ENCODE assay signal across 18 cellular contexts in genomic region chr2:69162121-69162520, GRCh38.
A peak's percentile ranks its signal among the peaks of the same experiment; 100 is the strongest.
DNase-seq lines count a peak whose midpoint lies in the region; ATAC-seq, FAIRE-seq and TF ChIP-seq lines count a peak whose summit lies in the region.
"Had no signal": no experiment of that assay in that cellular context is flagged by ENCODE, and none has a peak within 500 bp of the region (broad histone marks: within the 10 kb centered on the region; RNA-seq: fewer than 3 reads in every experiment).

No MANE protein-coding gene starts in this region.

- H2BK120ac ChIP-seq in IMR-90 (ENCODE audit: low read depth, low read length), result peak overlapping the region; percentile 97; the same call in 1 of the 2 replicates

- H3K4ac ChIP-seq in IMR-90 (ENCODE audit: low read depth, low read length), result peak overlapping the region; percentile 25; the same call in 1 of the 2 replicates

- peak overlapping the region; percentile 56; the same call in 1 of the 2 replicates for H4K91ac ChIP-seq in IMR-90 (ENCODE audit: insufficient read depth, low read depth, low read length)

- no peak for FAIRE-seq in A549 (lab: Jason Lieb, UNC)

- no peak overlapping the region for H3K9ac ChIP-seq in IMR-90 (ENCODE audit: low read depth, low read length)

- H2BK5ac ChIP-seq in IMR-90 (ENCODE audit: low read depth, low read length, poor library complexity, severe bottlenecking), result peak overlapping the region; percentile 84

- no peak for TF ChIP-seq POLR2A in A549 (IDR thresholded peaks at IDR 0.05; ENCODE audit: low read length)
- no peak for TF ChIP-seq POLR2A in IMR-90 (IDR thresholded peaks at IDR 0.05; ENCODE audit: low read depth, low read length)
- no peak for TF ChIP-seq POLR2A in sigmoid colon (IDR thresholded peaks at IDR 0.05)

- H3K4me1 ChIP-seq in A549, result peaks cover 49% of the 10 kb centered on the region
- H3K4me1 ChIP-seq in IMR-90 (ENCODE audit: control insufficient read depth, insufficient read depth, low read length), result peaks cover 21% of the 10 kb centered on the region
- H3K4me1 ChIP-seq in sigmoid colon, result peaks cover 0 to 56% (median 32%) of the 10 kb centered on the region in 4 donors

- H3K36me3 ChIP-seq in IMR-90 (ENCODE audit: control insufficient read depth, insufficient read depth, low read length) (peaks cover 37% of the 10 kb centered on the region), sigmoid colon (no peaks in the 10 kb centered on the region)

- H2AFZ ChIP-seq in IMR-90 (replicated peaks; ENCODE audit: low read length, poor library complexity), result no peak overlapping the region

- TF ChIP-seq RAD21 in A549 (conservative IDR thresholded peaks at IDR 0.05 in 1 of 2, IDR thresholded peaks at IDR 0.05 in 1 of 2) (no peak), IMR-90 (IDR thresholded peaks at IDR 0.05; ENCODE audit: low read length) (no peak)

- no TSS peak for BruUV-seq in IMR-90 (replicated peaks; lab: Mats Ljungman, UMichigan)

- dilution Hi-C loops in IMR-90 (cut with HindIII; ENCODE audit: low sequenced_read_pairs, unreplicated experiment), result no loop called here

- H3K56ac ChIP-seq in IMR-90 (ENCODE audit: extremely low read depth, insufficient read depth, low read length), result no peak overlapping the region

- H3K9me3 ChIP-seq in A549, result no peaks in the 10 kb centered on the region
- H3K9me3 ChIP-seq in IMR-90 (ENCODE audit: control insufficient read depth, insufficient read depth, low read length), result no peaks in the 10 kb centered on the region
- H3K9me3 ChIP-seq in sigmoid colon, result no peaks in the 10 kb centered on the region

- H2BK20ac ChIP-seq in IMR-90 (ENCODE audit: low read depth, low read length), result peak overlapping the region; percentile 87; the same call in 1 of the 2 replicates

- intact Hi-C loops in IMR-90 (cut with micrococcal nuclease), result loop anchor here (2.0 kb wide), 1 partner anchor 145 kb away; no protein-coding TSS in a partner anchor
- intact Hi-C loops in sigmoid colon (cut with DNase I), result loop anchor here (5.0 kb wide), 1 partner anchor 145 kb away; no protein-coding TSS in a partner anchor

- POLR2A ChIA-PET in A549 (lab: Yijun Ruan, JAX) (interaction anchor here (1.7 kb wide), 1 partner anchor 79 kb away, joined by 5 read pairs; no protein-coding TSS in a partner anchor), IMR-90 (lab: Charles Lee; ENCODE audit: unreplicated experiment) (interaction anchor here (0.7 kb wide), 1 partner anchor 15 kb away, joined by 3 read pairs; no protein-coding TSS in a partner anchor)

- peak overlapping the region; percentile 11; the same call in 1 of the 2 replicates for H3K18ac ChIP-seq in IMR-90 (ENCODE audit: low read depth, low read length)

- H2BK15ac ChIP-seq in IMR-90 (ENCODE audit: low read depth, low read length), result peak overlapping the region; percentile 72

- H4K5ac ChIP-seq in IMR-90 (ENCODE audit: low read depth, low read length), result peak overlapping the region; percentile 15; the same call in 1 of the 2 replicates

- peak overlapping the region; percentile 36; the same call in 1 of the 2 replicates for H3K23ac ChIP-seq in IMR-90 (ENCODE audit: low read depth, low read length)

- in situ Hi-C loops in IMR-90 (cut with MboI; ENCODE audit: low sequenced_read_pairs), result no loop called here

- H3K4me2 ChIP-seq in A549, result peak overlapping the region; percentile 68
- H3K4me2 ChIP-seq in IMR-90 (ENCODE audit: low read depth, low read length), result no peak overlapping the region

- H3K27ac ChIP-seq in A549, result peak overlapping the region; percentile 74 to 84
- no peak overlapping the region for H3K27ac ChIP-seq in IMR-90 (ENCODE audit: insufficient read depth, low read length)
- H3K27ac ChIP-seq in sigmoid colon, result peak overlapping the region in 3 of 4 donors; percentile 61 to 82 (median 76)

- H3K4me3 ChIP-seq in A549 (no peak overlapping the region), IMR-90 (ENCODE audit: insufficient read depth, low read depth, low read length) (no peak overlapping the region), fibroblast of villous mesenchyme (ENCODE audit: low read depth, low read length) (no peak overlapping the region), sigmoid colon (no peak overlapping the region)

- CTCF ChIA-PET in A549 (lab: Yijun Ruan, JAX), result interaction anchor here (0.8 to 1.7 kb wide), 3 partner anchors 15 to 146 kb away, joined by 3 read pairs; no protein-coding TSS in a partner anchor
- CTCF ChIA-PET in IMR-90 (lab: Yijun Ruan, JAX), result no interaction called here

- no peaks in the 10 kb centered on the region for H3K27me3 ChIP-seq in IMR-90 (ENCODE audit: control insufficient read depth, insufficient read depth, low read length)
- no peaks in the 10 kb centered on the region for H3K27me3 ChIP-seq in sigmoid colon

- H2AK9ac ChIP-seq in IMR-90 (replicated peaks; ENCODE audit: low read depth, low read length, poor library complexity), result no peak overlapping the region

- H3K14ac ChIP-seq in IMR-90 (replicated peaks; ENCODE audit: low read depth, low read length), result peak overlapping the region; percentile 72

- no peak for DNase-seq in A549 (ENCODE audit: low read depth in 1 of 2, low spot score in 1 of 2)
- no peak for DNase-seq in IMR-90
- peak; percentile 93 for DNase-seq in fibroblast of villous mesenchyme (ENCODE audit: low read depth)
- DNase-seq in sigmoid colon, result no peak
- no peak for DNase-seq in AML-193 (lab: John Stamatoyannopoulos, UW)
- DNase-seq in stimulated activated CD4-positive, alpha-beta T cell treated with anti-CD3 and anti-CD28 coated beads, Interleukin-1b, Interleukin-23, amount 100 ng/mL, for 48 hours, result no peak
- DNase-seq: activated CD4-positive, alpha-beta T cell treated with anti-CD3 and anti-CD28 coated beads, Interleukin-2, amount 10 ng/mL, durations not matched to agents 24 days and 14 days; CD4-positive, CD25-positive, alpha-beta regulatory T cell; DMS79 treated with DMSO at 0.1 percent for 48 hours; foreskin fibroblast; kidney glomerular epithelial cell; NCI-H187; NCI-H446 treated with DMSO at 0.1 percent for 48 hours; nucleus accumbens; right cardiac atrium; stimulated activated CD4-positive, alpha-beta T cell treated with anti-CD3 and anti-CD28 coated beads, Interleukin-2, amount 100 ng/mL, for 24 hours had no signal

- peaks cover 24 to 59% of the 10 kb centered on the region in 2 experiments for H3K79me1 ChIP-seq in IMR-90 (ENCODE audit: low read depth in 1 of 2, low read length in 2 of 2)

- H3K9me1 ChIP-seq in IMR-90 (ENCODE audit: insufficient read depth, low read length), result peaks cover 27% of the 10 kb centered on the region

- TF ChIP-seq CTCF in A549 (IDR thresholded peaks at IDR 0.05) (no peak), IMR-90 (conservative IDR thresholded peaks at IDR 0.05; ENCODE audit: low read depth, low read length) (no peak), fibroblast of villous mesenchyme (IDR thresholded peaks at IDR 0.05; ENCODE audit: insufficient read depth, low read depth, low read length) (no peak), sigmoid colon (IDR thresholded peaks at IDR 0.05) (no peak)

- H4K20me1 ChIP-seq in IMR-90 (ENCODE audit: insufficient read depth, low read length), result no peaks in the 10 kb centered on the region; the same call in 1 of the 2 replicates

- H2AK5ac ChIP-seq in IMR-90 (ENCODE audit: low read depth, low read length), result 0 out of 2 replicates have a peak overlapping the region, but pooled peaks have one; percentile 28

- no peak for ATAC-seq in A549
- no peak for ATAC-seq in IMR-90 (ENCODE audit: low read depth)
- ATAC-seq in HG03135 (IDR thresholded peaks at IDR 0.05; ENCODE audit: unreplicated experiment), result no peak
- ATAC-seq in HG03469 (IDR thresholded peaks at IDR 0.05; ENCODE audit: unreplicated experiment), result no peak
- ATAC-seq: right cardiac atrium had no signal

- TF ChIP-seq EP300 in A549 (IDR thresholded peaks at IDR 0.05), result no peak
- no peak for TF ChIP-seq EP300 in sigmoid colon (IDR thresholded peaks at IDR 0.05)

- H4K8ac ChIP-seq in IMR-90 (ENCODE audit: low read depth in 2 of 2, low read length in 2 of 2), result peak overlapping the region in 1 of 2 experiments; percentile 48; a peak in 1 of 4 replicates

TF ChIP-seq in A549, 52 proteins besides CTCF, POLR2A, EP300 and RAD21 (continues in another document):
- TF ChIP-seq CHD2 (IDR thresholded peaks at IDR 0.05; ENCODE audit: low read length, partially characterized antibody) (no peak), SMC3 (IDR thresholded peaks at IDR 0.05) (no peak), KDM5A (IDR thresholded peaks at IDR 0.05) (no peak), NR3C1 (IDR thresholded peaks at IDR 0.05) (no peak), HOXB13 (CRISPR knock-in tag; IDR thresholded peaks at IDR 0.05; ENCODE audit: low read depth) (no peak), FOXS1 (CRISPR knock-in tag; IDR thresholded peaks at IDR 0.05) (no peak), POLR2AphosphoS2 (conservative IDR thresholded peaks at IDR 0.05; ENCODE audit: low read length) (no peak), FOSB (CRISPR knock-in tag; IDR thresholded peaks at IDR 0.05) (no peak), PBX3 (IDR thresholded peaks at IDR 0.05) (no peak)

TF ChIP-seq in IMR-90, 13 proteins besides CTCF, POLR2A, EP300 and RAD21 (continues in another document):
- TF ChIP-seq FOS (IDR thresholded peaks at IDR 0.05; ENCODE audit: low read depth, low read length) (no peak), RCOR1 (IDR thresholded peaks at IDR 0.05; ENCODE audit: insufficient replicate concordance, low read length) (no peak), CHD1 (IDR thresholded peaks at IDR 0.05; ENCODE audit: low read depth, low read length) (no peak), NFE2L2 (IDR thresholded peaks at IDR 0.05; ENCODE audit: low read depth, low read length) (no peak), ELK1 (IDR thresholded peaks at IDR 0.05; ENCODE audit: borderline replicate concordance, low read depth, low read length) (no peak), MAZ (IDR thresholded peaks at IDR 0.05; ENCODE audit: borderline replicate concordance, low read depth, low read length) (no peak), MAFK (IDR thresholded peaks at IDR 0.05; ENCODE audit: low read depth, low read length) (no peak), USF2 (IDR thresholded peaks at IDR 0.05; ENCODE audit: low read depth, low read length) (no peak), CEBPB (IDR thresholded peaks at IDR 0.05; ENCODE audit: low read depth, low read length) (no peak)
